In the genomic region with DNA sequence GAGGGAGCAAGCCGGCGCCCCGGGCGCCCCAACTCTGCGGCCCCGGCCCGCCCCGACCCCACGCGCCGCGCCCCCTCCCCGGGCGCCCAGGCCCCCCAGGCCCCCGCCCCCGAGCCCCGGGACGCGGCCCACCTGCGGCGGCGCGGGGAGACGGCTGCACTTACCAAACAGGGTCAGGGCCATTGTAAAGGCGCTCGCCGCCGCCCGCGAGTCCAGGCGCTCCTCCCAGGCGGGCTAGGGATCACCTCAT, we compare ENCODE assay signal across 8 cellular contexts. TPM values are rescaled to one million over a fixed set of nuclear protein-coding genes. Genes with fewer than 3 reads are reported as not detected.
DNase-seq lines count a peak whose midpoint lies in the region; ATAC-seq lines count a peak whose summit lies in the region.

No MANE protein-coding gene starts in this region.

- no peaks in the 10 kb centered on the region for H3K9me3 Mint-ChIP-seq in activated T-helper 17 cell treated with anti-CD3 and anti-CD28 coated beads, Interleukin-2, amount 50 U/mL, for 72 hours
- H3K9me3 Mint-ChIP-seq in stimulated activated memory B cell treated with anti-CD40 and anti-IgM and Interleukin-4, amounts not matched to agents 10 μg/mL and 1 μg/mL and 100 μg/mL, for 72 hours = no peaks in the 10 kb centered on the region

- H3K9me3 ChIP-seq in iPS-18a (ENCODE audit: control insufficient read depth, low read depth, low read length) = no peaks in the 10 kb centered on the region

- ATAC-seq in HG03066 (IDR thresholded peaks at IDR 0.05; ENCODE audit: low read depth, unreplicated experiment) = peak; percentile 31
- peak; percentile 59 for ATAC-seq in activated T-helper 17 cell treated with anti-CD3 and anti-CD28 coated beads, Interleukin-2, amount 50 U/mL, for 72 hours (replicated peaks)
- ATAC-seq in stimulated activated memory B cell treated with anti-CD40 and anti-IgM and Interleukin-4, amounts not matched to agents 10 μg/mL and 1 μg/mL and 100 μg/mL, for 72 hours = peak; percentile 54

- no peaks in the 10 kb centered on the region for H3K36me3 Mint-ChIP-seq in activated T-helper 17 cell treated with anti-CD3 and anti-CD28 coated beads, Interleukin-2, amount 50 U/mL, for 72 hours (ENCODE audit: low read depth)
- H3K36me3 Mint-ChIP-seq in stimulated activated memory B cell treated with anti-CD40 and anti-IgM and Interleukin-4, amounts not matched to agents 10 μg/mL and 1 μg/mL and 100 μg/mL, for 72 hours = no peaks in the 10 kb centered on the region

- no peak overlapping the region for H3K27ac ChIP-seq in iPS-18a (ENCODE audit: low read length)

- H3K4me1 ChIP-seq in iPS-18a (ENCODE audit: control insufficient read depth, low read depth, low read length) = peaks cover 53% of the 10 kb centered on the region

- DNase-seq in NCI-H2081 (lab: John Stamatoyannopoulos, UW) = peak; percentile 47 to 64
- DNase-seq in NCI-H2081 treated with DMSO at 0.1 percent for 48 hours (lab: John Stamatoyannopoulos, UW) = no peak
- DNase-seq in germinal center (ENCODE audit: low spot score) = no peak
- DNase-seq in mucosa of gallbladder (ENCODE audit: low spot score) = no peak

- H3K4me3 ChIP-seq in iPS-18a (ENCODE audit: low read length) = peak overlapping the region; percentile 93

- no peaks in the 10 kb centered on the region for H3K27me3 ChIP-seq in iPS-18a (ENCODE audit: control insufficient read depth, insufficient read depth, low read length)

- H3K4me3 Mint-ChIP-seq in activated T-helper 17 cell treated with anti-CD3 and anti-CD28 coated beads, Interleukin-2, amount 50 U/mL, for 72 hours = peak overlapping the region; percentile 75
- H3K4me3 Mint-ChIP-seq in stimulated activated memory B cell treated with anti-CD40 and anti-IgM and Interleukin-4, amounts not matched to agents 10 μg/mL and 1 μg/mL and 100 μg/mL, for 72 hours = peak overlapping the region; percentile 76

- H3K4me1 Mint-ChIP-seq in activated T-helper 17 cell treated with anti-CD3 and anti-CD28 coated beads, Interleukin-2, amount 50 U/mL, for 72 hours = no peaks in the 10 kb centered on the region
- no peaks in the 10 kb centered on the region for H3K4me1 Mint-ChIP-seq in stimulated activated memory B cell treated with anti-CD40 and anti-IgM and Interleukin-4, amounts not matched to agents 10 μg/mL and 1 μg/mL and 100 μg/mL, for 72 hours

- peaks cover 26% of the 10 kb centered on the region for H3K27me3 Mint-ChIP-seq in activated T-helper 17 cell treated with anti-CD3 and anti-CD28 coated beads, Interleukin-2, amount 50 U/mL, for 72 hours
- peaks cover 40% of the 10 kb centered on the region for H3K27me3 Mint-ChIP-seq in stimulated activated memory B cell treated with anti-CD40 and anti-IgM and Interleukin-4, amounts not matched to agents 10 μg/mL and 1 μg/mL and 100 μg/mL, for 72 hours

- peak overlapping the region; percentile 83 for H3K9ac ChIP-seq in iPS-18a (ENCODE audit: low read length)

- H3K36me3 ChIP-seq in iPS-18a (ENCODE audit: control insufficient read depth, low read depth, low read length) = no peaks in the 10 kb centered on the region

- no peak overlapping the region for H3K27ac Mint-ChIP-seq in activated T-helper 17 cell treated with anti-CD3 and anti-CD28 coated beads, Interleukin-2, amount 50 U/mL, for 72 hours
- no peak overlapping the region for H3K27ac Mint-ChIP-seq in stimulated activated memory B cell treated with anti-CD40 and anti-IgM and Interleukin-4, amounts not matched to agents 10 μg/mL and 1 μg/mL and 100 μg/mL, for 72 hours

RNA-seq across cellular contexts. Expression of gene CHN1, which starts 0.5 kb away (rescaled TPM):
- total RNA-seq in activated T-helper 17 cell treated with anti-CD3 and anti-CD28 coated beads, Interleukin-2, amount 50 U/mL, for 72 hours = 10 to 100 TPM in 1 of 2 donors, 1 to 10 TPM in 1; 8.8 to 15.5 TPM
- total RNA-seq in mucosa of gallbladder = 15.3 TPM

Comparison
In these comparisons a context has a peak if more than half of its experiments do, and no peak if none do; other contexts are left out.
1. DNase-seq: peak in NCI-H2081 (2 of 2); none in NCI-H2081 treated with DMSO at 0.1 percent for 48 hours (single experiment), germinal center (single experiment) and mucosa of gallbladder (single experiment).
2. Peak in every context shown above with its lines, with median percentiles within 50 percentile points of each other: ATAC-seq.